In the genomic region with DNA sequence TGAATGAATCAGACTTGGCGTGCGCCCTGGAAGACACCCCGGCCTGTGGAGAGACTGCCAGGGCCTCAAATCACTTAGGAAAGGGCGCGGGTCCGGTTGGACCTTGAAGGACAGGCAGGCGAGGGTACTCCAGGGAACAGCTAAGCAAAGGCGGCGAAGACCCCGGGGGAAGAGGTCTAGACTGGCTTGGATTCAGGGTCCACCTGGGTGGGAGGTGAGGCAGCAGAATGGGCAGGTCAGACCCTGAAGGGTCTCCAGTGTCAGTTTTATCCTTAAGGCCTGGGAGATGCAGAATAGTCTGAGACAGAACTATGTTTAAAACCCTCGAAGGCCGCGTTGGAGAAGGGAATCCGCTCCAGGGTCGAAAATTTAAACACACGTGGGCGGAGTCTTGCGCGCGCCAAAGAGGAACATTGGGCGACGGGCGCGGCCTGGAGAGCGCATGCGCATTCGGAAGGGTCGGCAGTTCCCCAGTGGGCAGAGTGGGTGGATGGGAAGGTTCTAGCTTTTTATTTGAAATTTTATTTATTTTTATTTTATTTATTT, we compare ENCODE assay signal across 8 cellular contexts. TPM values are rescaled to one million over a fixed set of nuclear protein-coding genes. Genes with fewer than 3 reads are reported as not detected.
DNase-seq lines count a peak whose midpoint lies in the region; ATAC-seq, FAIRE-seq and TF ChIP-seq lines count a peak whose summit lies in the region.

No MANE protein-coding gene starts in this region.

- peaks cover 26% of the 10 kb centered on the region for H3K36me3 Mint-ChIP-seq in central memory CD8-positive, alpha-beta T cell (ENCODE audit: insufficient read depth)

- H3K79me2 ChIP-seq in keratinocyte (ENCODE audit: control insufficient read depth, insufficient read depth, low read length), result peaks cover 23% of the 10 kb centered on the region

- peaks cover 67% of the 10 kb centered on the region for H3K4me1 ChIP-seq in keratinocyte (ENCODE audit: control insufficient read depth, extremely low read depth, insufficient read depth, low read length)

- peak overlapping the region; percentile 100 for H3K9ac ChIP-seq in keratinocyte (ENCODE audit: control insufficient read depth, extremely low read depth, insufficient read depth, low read length)

- H3K9me1 ChIP-seq in keratinocyte (ENCODE audit: control insufficient read depth, extremely low read depth, insufficient read depth, low read length), result no peaks in the 10 kb centered on the region

- TF ChIP-seq CTCF in keratinocyte (optimal IDR thresholded peaks at IDR 0.05 in 1 of 3, IDR thresholded peaks at IDR 0.05 in 1 of 3, conservative IDR thresholded peaks at IDR 0.05 in 1 of 3; ENCODE audit: extremely low read depth in 1 of 3, insufficient read depth in 2 of 3, low read length in 3 of 3), result no peak

- peak overlapping the region; percentile 99 for H3K27ac Mint-ChIP-seq in central memory CD8-positive, alpha-beta T cell (ENCODE audit: low read depth)

- no peaks in the 10 kb centered on the region for H4K20me1 ChIP-seq in keratinocyte (ENCODE audit: control insufficient read depth, extremely low read depth, insufficient read depth, low read length)

- no peak for FAIRE-seq in keratinocyte (lab: Jason Lieb, UNC)

- H3K4me3 ChIP-seq in keratinocyte (ENCODE audit: control insufficient read depth in 2 of 3, extremely low read depth in 1 of 3, insufficient read depth in 2 of 3, low read depth in 1 of 3, low read length in 3 of 3), result peak overlapping the region; percentile 75 to 93 (median 85)

- peak overlapping the region; percentile 16 for H2AFZ ChIP-seq in keratinocyte (ENCODE audit: control insufficient read depth, low read length)

- no peaks in the 10 kb centered on the region for H3K27me3 ChIP-seq in keratinocyte (ENCODE audit: control insufficient read depth, extremely low read depth, insufficient read depth, low read length)

- H3K4me1 Mint-ChIP-seq in central memory CD8-positive, alpha-beta T cell, result peaks cover 47% of the 10 kb centered on the region

- DNase-seq in CMK (ENCODE audit: low read depth) (peak; percentile 68), NCI-H2227 treated with DMSO at 0.1 percent for 48 hours (lab: John Stamatoyannopoulos, UW) (peak; percentile 62), keratinocyte (ENCODE audit: low read depth, low spot score) (no peak)
- peak; percentile 46 to 72 (median 61) for DNase-seq in activated CD4-positive, CD25-positive, alpha-beta regulatory T cell (lab: John Stamatoyannopoulos, UW)
- DNase-seq in central memory CD8-positive, alpha-beta T cell (ENCODE audit: low spot score in 2 of 2), result peak; percentile 57 to 65
- DNase-seq in stimulated activated CD4-positive, alpha-beta T cell treated with anti-CD3 and anti-CD28 coated beads, Interleukin-15, amount 100 ng/mL, for 48 hours (ENCODE audit: low read depth in 2 of 2), result peak; percentile 72 to 80

- peak overlapping the region; percentile 100 for H3K27ac ChIP-seq in keratinocyte (ENCODE audit: control insufficient read depth, insufficient read depth, low read length)

- peak overlapping the region; percentile 98 for H3K4me3 Mint-ChIP-seq in central memory CD8-positive, alpha-beta T cell

- H3K4me2 ChIP-seq in keratinocyte (ENCODE audit: control insufficient read depth, extremely low read depth, insufficient read depth, low read depth, low read length), result peak overlapping the region; percentile 99

- no peaks in the 10 kb centered on the region for H3K9me3 ChIP-seq in keratinocyte (ENCODE audit: control insufficient read depth, low read depth, low read length)

- ATAC-seq in HG02588 (IDR thresholded peaks at IDR 0.05; ENCODE audit: unreplicated experiment), result peak; percentile 20
- peak; percentile 37 for ATAC-seq in central memory CD8-positive, alpha-beta T cell (replicated peaks; ENCODE audit: extremely low read depth, poor library complexity, severe bottlenecking)
- ATAC-seq in GM21619 (IDR thresholded peaks at IDR 0.05; ENCODE audit: unreplicated experiment), result no peak

- H3K27me3 Mint-ChIP-seq in central memory CD8-positive, alpha-beta T cell, result no peaks in the 10 kb centered on the region

- no peaks in the 10 kb centered on the region for H3K9me3 Mint-ChIP-seq in central memory CD8-positive, alpha-beta T cell

- H3K36me3 ChIP-seq in keratinocyte (ENCODE audit: control insufficient read depth in 2 of 2, extremely low read depth in 1 of 2, insufficient read depth in 2 of 2, low read length in 2 of 2), result peaks cover 4 to 10% of the 10 kb centered on the region in 2 experiments

- dilution Hi-C loops in keratinocyte (cut with MboI; ENCODE audit: extremely low pct_ligation_motif_present, low sequenced_read_pairs), result no loop called here

RNA-seq across cellular contexts. Expression of gene SMG9, which starts 0.6 kb away (rescaled TPM):
- 12.1 to 15.6 TPM (median 14.8 TPM) in 3 replicates for polyA plus RNA-seq in keratinocyte
- polyA plus RNA-seq in keratinocyte (2011; ENCODE audit: low read depth), result 10.6 TPM
- polyA plus RNA-seq in keratinocyte (2011; cell fraction: cytosol; rRNA removed), result 7.7 and 12.0 TPM in 2 replicates
- 53.4 and 59.6 TPM in 2 replicates for polyA plus RNA-seq in keratinocyte (2011; cell fraction: nucleus; rRNA removed)
- polyA plus RNA-seq in keratinocyte (2012; ENCODE audit: low replicate concordance), result 17.9 and 24.6 TPM in 2 replicates
- 11.7 to 17.9 TPM (median 12.4 TPM) in 3 replicates for polyA minus RNA-seq in keratinocyte
- polyA minus RNA-seq in keratinocyte (2011; cell fraction: cytosol; rRNA and poly(A)+ RNA removed), result 11.9 TPM
- 12.8 and 14.0 TPM in 2 replicates for polyA minus RNA-seq in keratinocyte (2011; cell fraction: nucleus; rRNA and poly(A)+ RNA removed)

RNA-seq across cellular contexts. Expression of gene KCNN4, which starts 25.4 kb away (rescaled TPM):
- 9.8 to 15.5 TPM (median 10.5 TPM) in 3 replicates for polyA plus RNA-seq in keratinocyte
- 2.8 TPM for polyA plus RNA-seq in keratinocyte (2011; ENCODE audit: low read depth)
- 3.3 and 4.6 TPM in 2 replicates for polyA plus RNA-seq in keratinocyte (2011; cell fraction: cytosol; rRNA removed)
- polyA plus RNA-seq in keratinocyte (2011; cell fraction: nucleus; rRNA removed), result 20.7 and 21.0 TPM in 2 replicates
- polyA plus RNA-seq in keratinocyte (2012; ENCODE audit: low replicate concordance), result 5.6 and 14.8 TPM in 2 replicates
- polyA minus RNA-seq in keratinocyte, result 7.9 to 28.6 TPM (median 10.3 TPM) in 3 replicates
- polyA minus RNA-seq in keratinocyte (2011; cell fraction: cytosol; rRNA and poly(A)+ RNA removed), result 11.3 TPM
- 11.3 and 11.5 TPM in 2 replicates for polyA minus RNA-seq in keratinocyte (2011; cell fraction: nucleus; rRNA and poly(A)+ RNA removed)

RNA-seq across cellular contexts. Expression of gene IRGC, which starts 39.5 kb away (rescaled TPM):
- not detected in 3 replicates for polyA plus RNA-seq in keratinocyte
- not detected for polyA plus RNA-seq in keratinocyte (2011; ENCODE audit: low read depth)
- polyA plus RNA-seq in keratinocyte (2011; cell fraction: cytosol; rRNA removed), result not detected in 2 replicates
- not detected in 2 replicates for polyA plus RNA-seq in keratinocyte (2011; cell fraction: nucleus; rRNA removed)
- polyA plus RNA-seq in keratinocyte (2012; ENCODE audit: low replicate concordance), result not detected in 2 replicates
- not detected in 3 replicates for polyA minus RNA-seq in keratinocyte
- polyA minus RNA-seq in keratinocyte (2011; cell fraction: cytosol; rRNA and poly(A)+ RNA removed), result not detected
- polyA minus RNA-seq in keratinocyte (2011; cell fraction: nucleus; rRNA and poly(A)+ RNA removed), result not detected in 2 replicates

RNA-seq across cellular contexts. Expression of gene LYPD5, which starts 46.9 kb away (rescaled TPM):
- 4.0 to 8.8 TPM (median 4.2 TPM) in 3 replicates for polyA plus RNA-seq in keratinocyte
- polyA plus RNA-seq in keratinocyte (2011; ENCODE audit: low read depth), result 46.7 TPM
- polyA plus RNA-seq in keratinocyte (2011; cell fraction: cytosol; rRNA removed), result 6.1 and 7.7 TPM in 2 replicates
- 5.4 and 7.3 TPM in 2 replicates for polyA plus RNA-seq in keratinocyte (2011; cell fraction: nucleus; rRNA removed)
- polyA plus RNA-seq in keratinocyte (2012; ENCODE audit: low replicate concordance), result 7.9 and 75.5 TPM in 2 replicates
- 8.5 to 29.6 TPM (median 9.0 TPM) in 3 replicates for polyA minus RNA-seq in keratinocyte
- 17.5 TPM for polyA minus RNA-seq in keratinocyte (2011; cell fraction: cytosol; rRNA and poly(A)+ RNA removed)
- polyA minus RNA-seq in keratinocyte (2011; cell fraction: nucleus; rRNA and poly(A)+ RNA removed), result 7.5 and 15.8 TPM in 2 replicates
